In the genomic region with DNA sequence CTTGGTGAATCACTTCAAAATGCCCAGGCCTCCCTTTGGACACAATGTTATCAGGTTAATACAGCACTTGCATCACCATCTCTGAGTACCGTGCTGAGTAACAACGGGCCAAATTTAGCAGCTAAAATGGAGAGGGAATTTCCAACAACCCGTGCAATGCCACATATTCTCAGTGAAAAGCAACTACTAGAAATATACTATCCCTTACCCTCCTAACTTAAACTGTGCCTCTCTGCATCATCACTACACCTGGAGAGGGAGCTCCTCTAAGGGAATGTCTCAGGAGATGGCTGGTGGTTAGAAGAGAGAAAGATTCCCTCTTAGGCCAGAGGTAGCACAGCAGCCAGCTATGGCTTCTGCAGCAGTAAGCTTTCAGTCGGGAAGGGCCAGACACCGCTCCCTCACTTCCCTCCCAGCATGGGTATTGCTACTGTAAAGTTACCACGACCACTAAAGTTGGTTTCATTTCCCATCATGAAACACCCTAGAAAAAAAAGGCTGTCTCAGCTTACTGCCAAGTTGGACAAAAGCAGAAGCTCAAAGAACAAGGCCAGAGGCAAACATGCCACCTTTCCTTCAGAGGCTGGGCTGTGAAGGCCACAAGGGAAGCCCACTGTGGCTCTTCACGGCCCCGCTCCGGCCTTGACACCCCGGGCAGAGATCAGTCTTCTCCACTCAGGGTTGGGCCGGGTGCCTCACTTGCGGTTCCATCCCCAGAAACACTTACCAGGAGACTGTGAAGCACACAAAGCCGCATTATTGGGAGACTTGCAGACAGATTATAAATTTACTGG, we compare ENCODE assay signal across 1 cellular context.
TF ChIP-seq lines count a peak whose summit lies in the region.

No MANE protein-coding gene starts in this region.

TF ChIP-seq in GM23338, 12 proteins besides CTCF, POLR2A, EP300 and RAD21 (continued from another document):
- TF ChIP-seq REST (IDR thresholded peaks at IDR 0.05; ENCODE audit: unreplicated experiment) = no peak
- TF ChIP-seq JUNB (IDR thresholded peaks at IDR 0.05; ENCODE audit: unreplicated experiment) = no peak
- TF ChIP-seq ZNF331 (CRISPR knock-in tag; IDR thresholded peaks at IDR 0.05; ENCODE audit: low read depth) = no peak
- TF ChIP-seq STAT1 (IDR thresholded peaks at IDR 0.05; ENCODE audit: unreplicated experiment) = no peak
TF ChIP-seq in GM23338: peak in this region for 0.
